In genomic region chr9:131575946-131576853, GRCh38 we compare ENCODE assay signal across 23 cellular contexts. TPM values are rescaled to one million over a fixed set of nuclear protein-coding genes. Genes with fewer than 3 reads are reported as not detected.
DNase-seq lines count a peak whose midpoint lies in the region; ATAC-seq lines count a peak whose summit lies in the region.
"Had no signal": no experiment of that assay in that cellular context is flagged by ENCODE, and none has a peak within 500 bp of the region (broad histone marks: within the 10 kb centered on the region; RNA-seq: fewer than 3 reads in every experiment).

No MANE protein-coding gene starts in this region.

- H3K9me3 ChIP-seq in T-helper 17 cell (ENCODE audit: control insufficient read depth, low read length, poor library complexity, severe bottlenecking) = no peaks in the 10 kb centered on the region

- H3K27ac Mint-ChIP-seq in T-helper 2 cell treated with Interferon-gamma antibody and Interleukin-4, amounts not matched to agents 5 μg/mL and 100 μg/mL, for 36 hours = peak overlapping the region; percentile 41
- H3K27ac Mint-ChIP-seq in T-helper 17 cell (peak overlapping the region; percentile 27), memory B cell (peak overlapping the region; percentile 48)
- H3K27ac Mint-ChIP-seq in stimulated activated memory B cell treated with anti-CD40 and anti-IgM and Interleukin-4, amounts not matched to agents 10 μg/mL and 1 μg/mL and 100 μg/mL, for 72 hours = peak overlapping the region; percentile 10
- H3K27ac Mint-ChIP-seq: HFFc6 had no signal

- no peaks in the 10 kb centered on the region for H3K27me3 Mint-ChIP-seq in T-helper 2 cell treated with Interferon-gamma antibody and Interleukin-4, amounts not matched to agents 5 μg/mL and 100 μg/mL, for 36 hours (ENCODE audit: low read depth)
- no peaks in the 10 kb centered on the region for H3K27me3 Mint-ChIP-seq in T-helper 17 cell
- no peaks in the 10 kb centered on the region for H3K27me3 Mint-ChIP-seq in memory B cell
- H3K27me3 Mint-ChIP-seq in stimulated activated memory B cell treated with anti-CD40 and anti-IgM and Interleukin-4, amounts not matched to agents 10 μg/mL and 1 μg/mL and 100 μg/mL, for 72 hours = no peaks in the 10 kb centered on the region

- peaks cover 40% of the 10 kb centered on the region for H3K36me3 Mint-ChIP-seq in T-helper 2 cell treated with Interferon-gamma antibody and Interleukin-4, amounts not matched to agents 5 μg/mL and 100 μg/mL, for 36 hours (ENCODE audit: low read depth)
- H3K36me3 Mint-ChIP-seq in T-helper 17 cell (ENCODE audit: low read depth) = peaks cover 2% of the 10 kb centered on the region
- H3K36me3 Mint-ChIP-seq in memory B cell = peaks cover 21% of the 10 kb centered on the region
- H3K36me3 Mint-ChIP-seq in stimulated activated memory B cell treated with anti-CD40 and anti-IgM and Interleukin-4, amounts not matched to agents 10 μg/mL and 1 μg/mL and 100 μg/mL, for 72 hours = peaks cover 80% of the 10 kb centered on the region

- H3K9me3 Mint-ChIP-seq in T-helper 2 cell treated with Interferon-gamma antibody and Interleukin-4, amounts not matched to agents 5 μg/mL and 100 μg/mL, for 36 hours = no peaks in the 10 kb centered on the region
- no peaks in the 10 kb centered on the region for H3K9me3 Mint-ChIP-seq in memory B cell
- no peaks in the 10 kb centered on the region for H3K9me3 Mint-ChIP-seq in stimulated activated memory B cell treated with anti-CD40 and anti-IgM and Interleukin-4, amounts not matched to agents 10 μg/mL and 1 μg/mL and 100 μg/mL, for 72 hours
- H3K9me3 Mint-ChIP-seq: H9, HFFc6 had no signal

- DNase-seq in T-helper 2 cell treated with Interferon-gamma antibody and Interleukin-4, amounts not matched to agents 5 μg/mL and 100 μg/mL, for 36 hours (ENCODE audit: low spot score) = no peak
- DNase-seq in T-helper 2 cell (no peak), T-helper 17 cell (no peak), memory B cell (ENCODE audit: low spot score in 2 of 2) (no peak), dedifferentiated amniotic fluid mesenchymal stem cell (ENCODE audit: extremely low spot score) (no peak)
- DNase-seq in stimulated activated CD4-positive, alpha-beta T cell treated with anti-CD3 and anti-CD28 coated beads, Interleukin-12 subunit alpha, Interleukin-12 subunit beta, amount 100 ng/mL, for 4 hours = no peak
- DNase-seq in effector CD8-positive, alpha-beta T cell (lab: John Stamatoyannopoulos, UW) = no peak
- DNase-seq: ACHN; DMS53; GDM1; HFFc6; KG1; NCI-H1092; NCI-H1436; NCI-H187 treated with DMSO at 0.1 percent for 48 hours; NCI-H345; NCI-H524; NCI-H774; NK-92 treated with Interleukin-12 subunit alpha and Interleukin-12 subunit beta, amount 100 ng/mL, for 24 hours had no signal

- H3K4me1 Mint-ChIP-seq in T-helper 2 cell treated with Interferon-gamma antibody and Interleukin-4, amounts not matched to agents 5 μg/mL and 100 μg/mL, for 36 hours (ENCODE audit: low read depth) = peaks cover 17% of the 10 kb centered on the region
- H3K4me1 Mint-ChIP-seq in T-helper 17 cell (peaks cover 12% of the 10 kb centered on the region), memory B cell (peaks cover 9% of the 10 kb centered on the region)
- peaks cover 38% of the 10 kb centered on the region for H3K4me1 Mint-ChIP-seq in stimulated activated memory B cell treated with anti-CD40 and anti-IgM and Interleukin-4, amounts not matched to agents 10 μg/mL and 1 μg/mL and 100 μg/mL, for 72 hours

- ATAC-seq in T-helper 17 cell (no peak), memory B cell (ENCODE audit: low read depth) (no peak)
- no peak for ATAC-seq in stimulated activated memory B cell treated with anti-CD40 and anti-IgM and Interleukin-4, amounts not matched to agents 10 μg/mL and 1 μg/mL and 100 μg/mL, for 72 hours
- ATAC-seq: Panc1, SK-N-SH treated with all-trans-retinoic acid at 6 μM for 48 hours had no signal

- no peak overlapping the region for H3K4me3 Mint-ChIP-seq in T-helper 2 cell treated with Interferon-gamma antibody and Interleukin-4, amounts not matched to agents 5 μg/mL and 100 μg/mL, for 36 hours
- H3K4me3 Mint-ChIP-seq in T-helper 17 cell (no peak overlapping the region), memory B cell (no peak overlapping the region)
- H3K4me3 Mint-ChIP-seq in stimulated activated memory B cell treated with anti-CD40 and anti-IgM and Interleukin-4, amounts not matched to agents 10 μg/mL and 1 μg/mL and 100 μg/mL, for 72 hours = no peak overlapping the region
- H3K4me3 Mint-ChIP-seq: H9, HFFc6 had no signal

RNA-seq across cellular contexts. Expression of gene PRRT1B, which starts 30.9 kb away (rescaled TPM):
- not detected for total RNA-seq in T-helper 17 cell
- total RNA-seq: HFFc6 had no signal

RNA-seq across cellular contexts. Expression of gene UCK1, which starts 45.1 kb away (rescaled TPM):
- total RNA-seq in T-helper 17 cell = 10 to 100 TPM; 16.6 to 21.4 TPM
